ENCODE assay signal across 9 cellular contexts in genomic region chrX:71095971-71096701, GRCh38. TPM values are rescaled to one million over a fixed set of nuclear protein-coding genes. Genes with fewer than 3 reads are reported as not detected.
DNase-seq lines count a peak whose midpoint lies in the region; ATAC-seq, FAIRE-seq and TF ChIP-seq lines count a peak whose summit lies in the region.
"Had no signal": no experiment of that assay in that cellular context is flagged by ENCODE, and none has a peak within 500 bp of the region (broad histone marks: within the 10 kb centered on the region; RNA-seq: fewer than 3 reads in every experiment).

No MANE protein-coding gene starts in this region.

- CTCF ChIA-PET in PC-3 (lab: Charles Lee): no interaction called here

- no peak overlapping the region for H3K27ac ChIP-seq in PC-3 (ENCODE audit: low read length)
- H3K27ac ChIP-seq in cingulate gyrus (ENCODE audit: low read depth, low read length): peak overlapping the region; percentile 77
- H3K27ac ChIP-seq in thyroid gland: peak overlapping the region in 2 of 3 donors; percentile 45 to 76
- H3K27ac ChIP-seq: 22Rv1 had no signal

- H3K79me2 ChIP-seq in PC-3 (ENCODE audit: low read length): no peaks in the 10 kb centered on the region

- H3K36me3 ChIP-seq in PC-3 (ENCODE audit: low read depth, low read length) (no peaks in the 10 kb centered on the region), thyroid gland (no peaks in the 10 kb centered on the region)

- H3K9me3 ChIP-seq in PC-3 (ENCODE audit: low read length): no peaks in the 10 kb centered on the region
- no peaks in the 10 kb centered on the region for H3K9me3 ChIP-seq in thyroid gland

- BruUV-seq in PC-3 (replicated peaks; lab: Mats Ljungman, UMichigan): TSS peak; percentile 83

- peak overlapping the region; percentile 37 for H3K9ac ChIP-seq in PC-3 (ENCODE audit: low read length)

- no peak for FAIRE-seq in RCC 7860 (lab: Jason Lieb, UNC)

- TF ChIP-seq CTCF in PC-3 (conservative IDR thresholded peaks at IDR 0.05; ENCODE audit: low read depth, low read length) (no peak), thyroid gland (IDR thresholded peaks at IDR 0.05) (no peak)

- intact Hi-C loops in PC-3 (cut with micrococcal nuclease) (no loop called here), thyroid gland (cut with DNase I) (no loop called here)

- H3K4me2 ChIP-seq in PC-3 (ENCODE audit: low read length): peak overlapping the region; percentile 100

- no peaks in the 10 kb centered on the region for H3F3A ChIP-seq in PC-3 (ENCODE audit: low read length, unreplicated experiment)

- H3K27me3 ChIP-seq in PC-3 (ENCODE audit: low read length) (no peaks in the 10 kb centered on the region), thyroid gland (no peaks in the 10 kb centered on the region)

- H3K9me2 ChIP-seq in PC-3 (replicated peaks; ENCODE audit: low read length): no peaks in the 10 kb centered on the region

- H4K20me1 ChIP-seq in PC-3 (ENCODE audit: low read length): no peaks in the 10 kb centered on the region

- POLR2A ChIA-PET in PC-3 (lab: Charles Lee; ENCODE audit: unreplicated experiment): no interaction called here

- H3K4me1 ChIP-seq in PC-3 (ENCODE audit: insufficient read depth, low read length) (peaks cover 5% of the 10 kb centered on the region), thyroid gland (peaks cover 0 to 5% of the 10 kb centered on the region in 2 donors)

- peak overlapping the region; percentile 83 for H3K4me3 ChIP-seq in PC-3 (ENCODE audit: low read length)
- H3K4me3 ChIP-seq in thyroid gland (replicated peaks in 1 of 3): peak overlapping the region; percentile 23 to 43 (median 26)

- ATAC-seq in HG02759 (IDR thresholded peaks at IDR 0.05; ENCODE audit: unreplicated experiment): peak; percentile 26
- ATAC-seq in PC-3: peak; percentile 49

- peak; percentile 28 for DNase-seq in NCI-H1092 treated with DMSO at 0.1 percent for 48 hours (lab: John Stamatoyannopoulos, UW)
- no peak for DNase-seq in NCI-H1092 (lab: John Stamatoyannopoulos, UW)
- peak; percentile 26 for DNase-seq in PC-3
- DNase-seq in medulla oblongata (ENCODE audit: extremely low spot score): peak; percentile 41
- DNase-seq in thyroid gland: no peak
- DNase-seq in RCC 7860 (ENCODE audit: low spot score): no peak

- H2AFZ ChIP-seq in PC-3 (ENCODE audit: low read length): peak overlapping the region; percentile 100

- TF ChIP-seq POLR2A in thyroid gland (IDR thresholded peaks at IDR 0.05): no peak

- WGBS in thyroid gland, 2 donors: 0 to 1% methylated on average over 14 to 19 of the region's 41 CpGs

RNA-seq across cellular contexts. Expression of gene FOXO4, which starts 0.5 kb away (rescaled TPM):
- total RNA-seq in PC-3 (2014; rRNA removed): 5.1 and 5.6 TPM in 2 replicates
- total RNA-seq in thyroid gland: 10 to 100 TPM; 14.9 to 18.8 (median 16.9) TPM

RNA-seq across cellular contexts. Expression of gene CXorf65, which starts 10.4 kb away (rescaled TPM):
- total RNA-seq in PC-3 (2014; rRNA removed) (not detected in 2 replicates), thyroid gland (not detected)

RNA-seq across cellular contexts. Expression of gene IL2RG, which starts 15.2 kb away (rescaled TPM):
- total RNA-seq in PC-3 (2014; rRNA removed): not detected in 2 replicates
- 10 to 100 TPM in 1 of 4 donors, 1 to 10 TPM in 3; 2.1 to 14.8 (median 4.8) TPM for total RNA-seq in thyroid gland

RNA-seq across cellular contexts. Expression of gene MED12, which starts 22.3 kb away (rescaled TPM):
- total RNA-seq in PC-3 (2014; rRNA removed) (28.1 and 45.8 TPM in 2 replicates), thyroid gland (10 to 100 TPM; 31.3 to 50.5 (median 42.9) TPM)

RNA-seq across cellular contexts. Expression of gene SNX12, which starts 28.0 kb away (rescaled TPM):
- total RNA-seq in PC-3 (2014; rRNA removed) (43.9 and 48.4 TPM in 2 replicates), thyroid gland (10 to 100 TPM; 45.0 to 65.7 (median 51.7) TPM)

Comparison
In these comparisons a context has a peak if more than half of its experiments do, and no peak if none do; other contexts are left out.
1. DNase-seq: peak in NCI-H1092 treated with DMSO at 0.1 percent for 48 hours (single experiment), PC-3 (single experiment) and medulla oblongata (single experiment); none in NCI-H1092 (single experiment), thyroid gland (0 of 2) and RCC 7860 (single experiment).